In the genomic region with DNA sequence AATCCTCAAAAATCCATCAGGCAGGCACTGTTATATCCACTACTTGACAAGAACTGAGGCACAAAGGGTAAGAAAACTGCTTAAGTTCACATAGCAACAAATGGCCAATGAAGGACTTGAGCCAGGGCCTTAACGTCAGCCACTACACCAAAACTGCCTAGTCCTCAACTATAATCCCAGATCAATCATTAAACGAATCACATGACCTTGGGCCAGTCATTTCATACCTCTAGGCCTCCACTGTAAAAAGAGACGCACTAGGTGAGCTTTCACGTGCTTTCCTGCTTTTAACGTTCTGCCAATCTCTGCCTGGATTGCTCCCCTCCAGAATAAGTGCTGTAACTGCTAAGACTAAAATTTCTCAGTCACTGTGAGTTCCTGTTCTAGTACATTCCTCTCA, we compare ENCODE assay signal across 24 cellular contexts. TPM values are rescaled to one million over a fixed set of nuclear protein-coding genes. Genes with fewer than 3 reads are reported as not detected.
"Had no signal": no experiment of that assay in that cellular context is flagged by ENCODE, and none has a peak within 500 bp of the region (broad histone marks: within the 10 kb centered on the region; RNA-seq: fewer than 3 reads in every experiment).

No MANE protein-coding gene starts in this region.

- H3K4me3 ChIP-seq: PC-9, Peyer's patch, SJSA1, SK-N-MC had no signal

- H3K4me2 ChIP-seq: PC-9 had no signal

- H3K27me3 ChIP-seq: Peyer's patch, SJSA1 had no signal

- H3K27ac ChIP-seq: PC-9, Peyer's patch, SJSA1, SK-N-MC had no signal

- ATAC-seq: T-cell had no signal

- H3K36me3 ChIP-seq: Peyer's patch, SJSA1 had no signal

- FAIRE-seq: HTR-8/SVneo had no signal

- H3K4me1 ChIP-seq: Peyer's patch, SJSA1 had no signal

- H3K9me3 ChIP-seq: Peyer's patch, SJSA1 had no signal

- H2AFZ ChIP-seq: PC-9 had no signal

- DNase-seq: KBM-7; MV-4-11; NCI-H1048; NCI-H146; NCI-H1694 treated with DMSO at 0.1 percent for 48 hours; NCI-H1930; NCI-H2171; NCI-H226; NCI-H446; NCI-H510A; NCI-H524 treated with DMSO at 0.1 percent for 48 hours; NK-92 treated with Interleukin-12 subunit alpha and Interleukin-12 subunit beta, amount 100 ng/mL, for 24 hours; PC-9; Peyer's patch; Right ventricle myocardium superior; SIG-M5; SW 1271; T-cell had no signal

RNA-seq across cellular contexts. Expression of gene RHOXF2B, which starts 54.7 kb away (rescaled TPM):
- total RNA-seq: LHCN-M2, MCF 10A, PC-9, Peyer's patch, Right ventricle myocardium superior, SJSA1 had no signal
- polyA plus RNA-seq: IgD-negative memory B cell had no signal
